ENCODE assay signal across 15 cellular contexts in the genomic region with DNA sequence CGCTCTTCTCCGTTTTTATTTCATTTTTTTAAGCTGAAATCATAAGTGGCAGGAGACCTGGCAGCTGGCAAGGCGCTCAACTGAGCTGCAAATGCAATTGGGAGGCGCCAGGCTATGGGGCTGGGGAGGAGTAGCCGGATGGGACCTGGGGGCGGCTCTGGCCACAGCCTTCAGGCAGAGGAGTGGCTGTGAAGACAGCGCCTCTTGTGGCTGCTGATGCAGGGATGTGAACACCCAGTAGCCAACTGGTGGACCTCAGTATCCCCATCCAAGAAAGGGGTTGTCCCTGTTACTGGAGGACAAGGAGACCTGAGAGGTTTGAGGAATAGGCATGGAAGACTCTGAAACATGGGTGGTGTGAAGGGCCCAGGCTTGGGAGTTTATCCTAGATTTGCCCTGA. TPM values are rescaled to one million over a fixed set of nuclear protein-coding genes. Genes with fewer than 3 reads are reported as not detected.
DNase-seq lines count a peak whose midpoint lies in the region; ATAC-seq and TF ChIP-seq lines count a peak whose summit lies in the region.
"Had no signal": no experiment of that assay in that cellular context is flagged by ENCODE, and none has a peak within 500 bp of the region (broad histone marks: within the 10 kb centered on the region; RNA-seq: fewer than 3 reads in every experiment).

No MANE protein-coding gene starts in this region.

- no peaks in the 10 kb centered on the region for H3K27me3 ChIP-seq in right cardiac atrium (ENCODE audit: control insufficient read depth, insufficient read depth)
- peaks cover 0 to 19% (median 0%) of the 10 kb centered on the region in 9 donors for H3K27me3 ChIP-seq in heart left ventricle
- H3K27me3 ChIP-seq: BLaER1 had no signal

- H3K4me3 Mint-ChIP-seq in endothelial cell (ENCODE audit: unreplicated experiment) (no peak overlapping the region), type B pancreatic cell (no peak overlapping the region)
- H3K4me3 Mint-ChIP-seq: activated B cell treated with CpG ODN at 0.5 μM for 24 hours; activated naive CD8-positive, alpha-beta T cell; memory B cell had no signal

- DNase-seq in right cardiac atrium: peak in 2 of 3 donors; percentile 32 to 77
- no peak for DNase-seq in heart left ventricle
- peak; percentile 61 for DNase-seq in NCI-H446 treated with DMSO at 0.1 percent for 48 hours (lab: John Stamatoyannopoulos, UW)
- peak; percentile 39 for DNase-seq in endothelial cell (ENCODE audit: low spot score)
- no peak for DNase-seq in type B pancreatic cell (ENCODE audit: extremely low spot score, unreplicated experiment)
- DNase-seq in SHP77 (lab: John Stamatoyannopoulos, UW): no peak
- no peak for DNase-seq in NCI-H187 (lab: John Stamatoyannopoulos, UW)
- no peak for DNase-seq in AG08395 (ENCODE audit: low spot score)
- DNase-seq: activated B cell treated with CpG ODN at 0.5 μM for 24 hours, NCI-H748 treated with DMSO at 0.1 percent for 48 hours had no signal

- peak in 4 of 12 donors; percentile 12 to 18 (median 14) for TF ChIP-seq CTCF in heart left ventricle (IDR thresholded peaks at IDR 0.05)
- peak; percentile 44 for TF ChIP-seq CTCF in endothelial cell (IDR thresholded peaks at IDR 0.05; ENCODE audit: unreplicated experiment)
- peak; percentile 60 for TF ChIP-seq CTCF in type B pancreatic cell (conservative IDR thresholded peaks at IDR 0.05)

- no peaks in the 10 kb centered on the region for H3K9me3 Mint-ChIP-seq in endothelial cell (ENCODE audit: unreplicated experiment)
- H3K9me3 Mint-ChIP-seq in type B pancreatic cell: no peaks in the 10 kb centered on the region
- H3K9me3 Mint-ChIP-seq: activated B cell treated with CpG ODN at 0.5 μM for 24 hours had no signal

- no peak for TF ChIP-seq POLR2A in heart left ventricle (IDR thresholded peaks at IDR 0.05)

- intact Hi-C loops in right cardiac atrium (cut with DNase I): loop anchor here (2.0 to 10.0 kb wide), 6 partner anchors 134 to 429 kb away; no protein-coding TSS in a partner anchor
- intact Hi-C loops in heart left ventricle (cut with DNase I): loop anchor here (2.0 to 10.0 kb wide), 12 partner anchors 134 to 431 kb away; no protein-coding TSS in a partner anchor

- no peaks in the 10 kb centered on the region for H3K4me1 ChIP-seq in right cardiac atrium (ENCODE audit: control insufficient read depth, insufficient read depth, low read length)
- peaks cover 0 to 10% (median 3%) of the 10 kb centered on the region in 12 donors for H3K4me1 ChIP-seq in heart left ventricle
- H3K4me1 ChIP-seq: BLaER1 had no signal

- H3K9me3 ChIP-seq in right cardiac atrium (ENCODE audit: control insufficient read depth, low read length) (no peaks in the 10 kb centered on the region), heart left ventricle (peaks cover 0 to 3% (median 0%) of the 10 kb centered on the region in 12 donors)
- H3K9me3 ChIP-seq: BLaER1, esophagus muscularis mucosa had no signal

- peaks cover 12% of the 10 kb centered on the region for H3K4me1 Mint-ChIP-seq in endothelial cell (ENCODE audit: unreplicated experiment)
- no peaks in the 10 kb centered on the region for H3K4me1 Mint-ChIP-seq in type B pancreatic cell (ENCODE audit: unreplicated experiment)
- H3K4me1 Mint-ChIP-seq: memory B cell had no signal

- H3K27ac ChIP-seq in right cardiac atrium (ENCODE audit: low read length) (no peak overlapping the region), heart left ventricle (no peak overlapping the region)
- H3K27ac ChIP-seq: BLaER1, esophagus muscularis mucosa had no signal

- H3K27ac Mint-ChIP-seq in endothelial cell (ENCODE audit: unreplicated experiment) (no peak overlapping the region), type B pancreatic cell (no peak overlapping the region)
- H3K27ac Mint-ChIP-seq: activated B cell treated with CpG ODN at 0.5 μM for 24 hours; activated naive CD8-positive, alpha-beta T cell; memory B cell had no signal

- peaks cover 25% of the 10 kb centered on the region for H3K36me3 Mint-ChIP-seq in endothelial cell (ENCODE audit: low read depth, unreplicated experiment)
- H3K36me3 Mint-ChIP-seq in type B pancreatic cell: no peaks in the 10 kb centered on the region
- H3K36me3 Mint-ChIP-seq: activated naive CD8-positive, alpha-beta T cell; memory B cell had no signal

- no peak overlapping the region for H3K4me3 ChIP-seq in right cardiac atrium (ENCODE audit: low read length)
- no peak overlapping the region for H3K4me3 ChIP-seq in heart left ventricle
- H3K4me3 ChIP-seq: BLaER1, esophagus muscularis mucosa had no signal

- peaks cover 13% of the 10 kb centered on the region for H3K27me3 Mint-ChIP-seq in endothelial cell (ENCODE audit: unreplicated experiment)
- H3K27me3 Mint-ChIP-seq in type B pancreatic cell: peaks cover 8% of the 10 kb centered on the region
- H3K27me3 Mint-ChIP-seq: activated naive CD8-positive, alpha-beta T cell had no signal

- ATAC-seq in right cardiac atrium (no peak), heart left ventricle (no peak)

- no peaks in the 10 kb centered on the region for H3K36me3 ChIP-seq in heart left ventricle
- H3K36me3 ChIP-seq: BLaER1, esophagus muscularis mucosa had no signal

- 65% methylated on average over 7 of the region's 7 CpGs for WGBS in right cardiac atrium
- 34 to 58% (median 53%) methylated on average over 7 of the region's 7 CpGs for WGBS in heart left ventricle, 4 donors

RNA-seq across cellular contexts. Expression of a gene that starts 12.6 kb away (rescaled TPM):
- 1 to 10 TPM; 3.6 to 9.3 (median 5.3) TPM for total RNA-seq in right cardiac atrium
- polyA plus RNA-seq in right cardiac atrium: 2.5 TPM
- under 1 TPM in 4 of 9 donors, not detected in 5; 0.19 to 0.36 (median 0.22) TPM for total RNA-seq in heart left ventricle
- polyA plus RNA-seq in heart left ventricle: under 1 TPM; 0.06 to 0.34 TPM
- 180 TPM for total RNA-seq in endothelial cell (ENCODE audit: unreplicated experiment)
- total RNA-seq in type B pancreatic cell (ENCODE audit: low replicate concordance): 9.9 and 18.6 TPM in 2 replicates
- total RNA-seq: activated B cell treated with CpG ODN at 0.5 μM for 24 hours, subcutaneous adipose tissue had no signal

RNA-seq across cellular contexts. Expression of a gene that starts 20.9 kb away (rescaled TPM):
- total RNA-seq in right cardiac atrium (not detected), heart left ventricle (not detected), endothelial cell (ENCODE audit: unreplicated experiment) (not detected), type B pancreatic cell (ENCODE audit: low replicate concordance) (22.6 and 41.1 TPM in 2 replicates)
- polyA plus RNA-seq in right cardiac atrium (not detected), heart left ventricle (not detected)
- total RNA-seq: activated B cell treated with CpG ODN at 0.5 μM for 24 hours, esophagus muscularis mucosa, subcutaneous adipose tissue had no signal

Comparison
In these comparisons a context has a peak if more than half of its experiments do, and no peak if none do; other contexts are left out.
1. DNase-seq: peak in right cardiac atrium (2 of 3), NCI-H446 treated with DMSO at 0.1 percent for 48 hours (single experiment) and endothelial cell (single experiment); none in heart left ventricle (0 of 5), type B pancreatic cell (single experiment), SHP77 (0 of 2), NCI-H187 (0 of 2) and AG08395 (single experiment).
2. RNA of a gene that starts 20.9 kb away (total RNA-seq): 22.6 to 41.1 TPM in type B pancreatic cell; not detected in right cardiac atrium, not detected in heart left ventricle and not detected in endothelial cell (single experiment); every median in the first group is over 10 times any median in the second.